In the genomic region with DNA sequence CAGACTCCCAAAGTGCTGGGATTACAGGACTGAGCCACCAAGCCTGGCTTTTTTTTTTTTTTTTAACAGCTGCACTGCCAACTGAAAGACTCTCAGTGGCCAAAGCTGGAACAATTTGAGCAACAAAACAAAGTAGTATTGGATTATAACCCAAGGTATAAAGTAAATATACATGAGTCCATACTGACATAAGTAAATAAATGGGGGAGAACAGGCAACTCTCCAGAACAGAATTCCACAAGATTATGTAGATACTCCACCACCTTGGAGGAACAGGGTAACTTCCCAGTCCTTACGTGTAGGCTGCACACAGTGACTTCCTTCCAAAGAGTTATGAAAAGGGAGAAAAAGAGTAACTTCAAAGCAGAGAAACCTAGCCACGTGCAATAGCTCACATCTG, we compare ENCODE assay signal across 20 cellular contexts. TPM values are rescaled to one million over a fixed set of nuclear protein-coding genes. Genes with fewer than 3 reads are reported as not detected.
DNase-seq lines count a peak whose midpoint lies in the region; ATAC-seq, FAIRE-seq and TF ChIP-seq lines count a peak whose summit lies in the region.
"Had no signal": no experiment of that assay in that cellular context is flagged by ENCODE, and none has a peak within 500 bp of the region (broad histone marks: within the 10 kb centered on the region; RNA-seq: fewer than 3 reads in every experiment).

No MANE protein-coding gene starts in this region.

- intact Hi-C loops in HepG2 (cut with micrococcal nuclease; ENCODE audit: unreplicated experiment) (loop anchor here (1.0 kb wide), 1 partner anchor 85 kb away; no protein-coding TSS in a partner anchor), upper lobe of right lung (cut with DNase I) (no loop called here)
- intact Hi-C loops in CD8-positive, alpha-beta T cell (cut with DNase I, micrococcal nuclease), result loop anchor here in 1 of 2 experiments (10.0 kb wide), 1 partner anchor 186 kb away; a partner anchor contains a TSS

- TF ChIP-seq RAD21 in HepG2 (CRISPR knock-in tag; IDR thresholded peaks at IDR 0.05), result no peak

- DNase-seq in astrocyte (ENCODE audit: low read depth) (no peak), HepG2 (ENCODE audit: low spot score) (no peak), trophoblast cell (no peak), RPMI8226 (no peak), HEK293T (ENCODE audit: extremely low spot score) (no peak), upper lobe of right lung (no peak)
- DNase-seq in CD8-positive, alpha-beta T cell, result no peak
- DNase-seq: ACHN; BE2C; C1 segment of cervical spinal cord; CD4-positive, alpha-beta T cell; DMS79 treated with DMSO at 0.1 percent for 48 hours; GF-D8; HCEC 1CT had no signal

- no peak overlapping the region for H3K14ac ChIP-seq in trophoblast cell (ENCODE audit: low read length)

- peak overlapping the region; percentile 10 for H4K8ac ChIP-seq in trophoblast cell (ENCODE audit: low read depth, low read length)

- peak overlapping the region; percentile 29 for H2AK5ac ChIP-seq in trophoblast cell (ENCODE audit: low read length)

- H3K27me3 ChIP-seq in astrocyte (ENCODE audit: insufficient read depth, low read length), result no peaks in the 10 kb centered on the region
- no peaks in the 10 kb centered on the region for H3K27me3 ChIP-seq in HepG2 (ENCODE audit: control insufficient read depth in 1 of 2, insufficient read depth in 2 of 2, low read length in 2 of 2)
- no peaks in the 10 kb centered on the region for H3K27me3 ChIP-seq in trophoblast cell (ENCODE audit: insufficient read depth, low read length)
- no peaks in the 10 kb centered on the region for H3K27me3 ChIP-seq in CD8-positive, alpha-beta T cell (ENCODE audit: insufficient read depth, low read length)
- no peaks in the 10 kb centered on the region for H3K27me3 ChIP-seq in upper lobe of right lung
- H3K27me3 ChIP-seq: BE2C had no signal

- 69% methylated on average over 2 of the region's 2 CpGs for WGBS in HepG2 (ENCODE audit: low lambda C conversion rate)
- WGBS in trophoblast cell (ENCODE audit: extremely low coverage, insufficient coverage, insufficient read length), result no CpG with 5 or more reads among the region's 2 CpGs

- H3K4me3 ChIP-seq in HEK293 (ENCODE audit: low read depth, low read length) (no peak overlapping the region), astrocyte (ENCODE audit: insufficient read depth, low read depth, low read length) (no peak overlapping the region), HepG2 (replicated peaks in 1 of 3; ENCODE audit: insufficient read depth in 1 of 3, low read depth in 2 of 3, low read length in 3 of 3) (no peak overlapping the region), trophoblast cell (ENCODE audit: low read depth, low read length) (no peak overlapping the region), upper lobe of right lung (no peak overlapping the region)
- H3K4me3 ChIP-seq in CD8-positive, alpha-beta T cell (ENCODE audit: low read depth, low read length), result no peak overlapping the region
- H3K4me3 ChIP-seq: GM23338 had no signal

- POLR2A ChIA-PET in HEK293 (lab: Yijun Ruan, JAX) (no interaction called here), HepG2 (lab: Yijun Ruan, JAX) (interaction anchor here (0.9 kb wide), 1 partner anchor 16 kb away, joined by 3 read pairs; a partner anchor contains a TSS), HEK293T (lab: Yijun Ruan, JAX) (no interaction called here)
- POLR2A ChIA-PET in CD8-positive, alpha-beta T cell (lab: Charles Lee), result no interaction called here

- peak overlapping the region; percentile 1 for H3K27ac Mint-ChIP-seq in astrocyte (ENCODE audit: unreplicated experiment)
- H3K27ac Mint-ChIP-seq in CD8-positive, alpha-beta T cell, result no peak overlapping the region
- H3K27ac Mint-ChIP-seq: CD4-positive, alpha-beta T cell; GM23338 had no signal

- CTCF ChIA-PET in HEK293 (lab: Yijun Ruan, JAX), result interaction anchor here (2.2 kb wide), 1 partner anchor 13 kb away, joined by 7 read pairs; no protein-coding TSS in a partner anchor
- CTCF ChIA-PET in HepG2 (lab: Yijun Ruan, JAX; ENCODE audit: low intra/inter-chr PET ratio, low total read pairs), result no interaction called here
- CTCF ChIA-PET in CD8-positive, alpha-beta T cell (lab: Charles Lee), result interaction anchor here (0.7 to 1.1 kb wide), 2 partner anchors 11 to 13 kb away, joined by 3 to 7 read pairs; no protein-coding TSS in a partner anchor
- CTCF ChIA-PET in HEK293T (lab: Yijun Ruan, JAX), result interaction anchor here (1.2 kb wide), 1 partner anchor 16 kb away, joined by 4 read pairs; no protein-coding TSS in a partner anchor

- H2BK5ac ChIP-seq in trophoblast cell (ENCODE audit: low read depth, low read length, poor library complexity), result no peak overlapping the region

- H3K4me2 ChIP-seq in astrocyte (ENCODE audit: low read length) (no peak overlapping the region), HepG2 (ENCODE audit: low read depth, low read length) (peak overlapping the region; percentile 67), trophoblast cell (ENCODE audit: low read length) (no peak overlapping the region)
- H3K4me2 ChIP-seq: GM23338, KMS-11 had no signal

- peaks cover 5% of the 10 kb centered on the region for H3K79me1 ChIP-seq in trophoblast cell (ENCODE audit: low read length)

- TF ChIP-seq POLR2A in HepG2 (IDR thresholded peaks at IDR 0.05; ENCODE audit: insufficient read depth in 1 of 2, low read depth in 2 of 2, low read length in 2 of 2), result no peak

- no peaks in the 10 kb centered on the region for H3K9me3 ChIP-seq in HEK293 (ENCODE audit: control insufficient read depth, insufficient read depth, low read depth, low read length)
- no peaks in the 10 kb centered on the region for H3K9me3 ChIP-seq in astrocyte (ENCODE audit: insufficient read depth, low read depth, low read length)
- no peaks in the 10 kb centered on the region for H3K9me3 ChIP-seq in HepG2 (ENCODE audit: low read length)
- no peaks in the 10 kb centered on the region for H3K9me3 ChIP-seq in trophoblast cell (ENCODE audit: insufficient read depth, low read depth, low read length)
- no peaks in the 10 kb centered on the region for H3K9me3 ChIP-seq in CD8-positive, alpha-beta T cell (ENCODE audit: low read length)
- no peaks in the 10 kb centered on the region for H3K9me3 ChIP-seq in upper lobe of right lung
- H3K9me3 ChIP-seq: BE2C had no signal

- TF ChIP-seq EP300 in HepG2 (IDR thresholded peaks at IDR 0.05; ENCODE audit: low read depth in 2 of 2, low read length in 2 of 2) (no peak), HepG2 (CRISPR knock-in tag; IDR thresholded peaks at IDR 0.05; ENCODE audit: borderline replicate concordance) (no peak)

- H3K4me1 ChIP-seq in HEK293 (ENCODE audit: control insufficient read depth, insufficient read depth, low read length) (peaks cover 20% of the 10 kb centered on the region), astrocyte (ENCODE audit: insufficient read depth, low read length) (peaks cover 26% of the 10 kb centered on the region), HepG2 (ENCODE audit: insufficient read depth, low read length) (peaks cover 80% of the 10 kb centered on the region), trophoblast cell (ENCODE audit: control insufficient read depth in 1 of 2, insufficient read depth in 2 of 2, low read length in 2 of 2) (peaks cover 9 to 12% of the 10 kb centered on the region in 2 experiments), upper lobe of right lung (no peaks in the 10 kb centered on the region)
- H3K4me1 ChIP-seq in CD8-positive, alpha-beta T cell (ENCODE audit: insufficient read depth, low read length), result no peaks in the 10 kb centered on the region
- H3K4me1 ChIP-seq: BE2C had no signal

- no TSS peak for BruUV-seq in HepG2 (replicated peaks; lab: Mats Ljungman, UMichigan)

- no peaks in the 10 kb centered on the region for H3K27me3 Mint-ChIP-seq in astrocyte (ENCODE audit: low read depth, unreplicated experiment)
- H3K27me3 Mint-ChIP-seq in CD8-positive, alpha-beta T cell (ENCODE audit: low read depth), result no peaks in the 10 kb centered on the region
- H3K27me3 Mint-ChIP-seq: CD4-positive, alpha-beta T cell had no signal

- H3K18ac ChIP-seq in trophoblast cell (ENCODE audit: low read length), result no peak overlapping the region

- H3K4me3 Mint-ChIP-seq in astrocyte (ENCODE audit: unreplicated experiment), result no peak overlapping the region
- no peak overlapping the region for H3K4me3 Mint-ChIP-seq in CD8-positive, alpha-beta T cell
- H3K4me3 Mint-ChIP-seq: CD4-positive, alpha-beta T cell; GM23338 had no signal

- H3K79me2 ChIP-seq in astrocyte (ENCODE audit: insufficient read depth, low read length), result peaks cover 85% of the 10 kb centered on the region
- peaks cover 90% of the 10 kb centered on the region for H3K79me2 ChIP-seq in HepG2 (ENCODE audit: insufficient read depth, low read length)
- peaks cover 5% of the 10 kb centered on the region for H3K79me2 ChIP-seq in trophoblast cell (ENCODE audit: control insufficient read depth, insufficient read depth, low read length, poor library complexity)

- peak overlapping the region; percentile 64 for H2BK12ac ChIP-seq in trophoblast cell (ENCODE audit: low read length)

- peaks cover 40% of the 10 kb centered on the region for H3K4me1 Mint-ChIP-seq in astrocyte (ENCODE audit: low read depth, unreplicated experiment)
- H3K4me1 Mint-ChIP-seq in CD8-positive, alpha-beta T cell (ENCODE audit: low read depth), result peaks cover 40% of the 10 kb centered on the region

- ATAC-seq in HepG2 (peak; percentile 8), upper lobe of right lung (no peak)
- ATAC-seq in CD8-positive, alpha-beta T cell, result no peak
- ATAC-seq: GM23338 had no signal

- H2BK120ac ChIP-seq in trophoblast cell (ENCODE audit: insufficient read depth, low read length, poor library complexity), result peak overlapping the region; percentile 51

- H3K9me3 Mint-ChIP-seq in astrocyte (ENCODE audit: unreplicated experiment), result no peaks in the 10 kb centered on the region
- no peaks in the 10 kb centered on the region for H3K9me3 Mint-ChIP-seq in CD8-positive, alpha-beta T cell
- H3K9me3 Mint-ChIP-seq: CD4-positive, alpha-beta T cell; GM23338 had no signal

- H4K91ac ChIP-seq in trophoblast cell (ENCODE audit: low read depth, low read length), result peak overlapping the region; percentile 6

- H4K20me1 ChIP-seq in astrocyte (ENCODE audit: insufficient read depth, low read length), result no peaks in the 10 kb centered on the region
- H4K20me1 ChIP-seq in HepG2 (ENCODE audit: insufficient read depth, low read length), result no peaks in the 10 kb centered on the region

- TF ChIP-seq CTCF in HEK293 (tag by site-specific recombination; IDR thresholded peaks at IDR 0.05), result no peak
- no peak for TF ChIP-seq CTCF in astrocyte (IDR thresholded peaks at IDR 0.05; ENCODE audit: insufficient read depth, low read depth, low read length)
- TF ChIP-seq CTCF in HepG2 (CRISPR knock-in tag; IDR thresholded peaks at IDR 0.05), result no peak
- TF ChIP-seq CTCF in CD8-positive, alpha-beta T cell (IDR thresholded peaks at IDR 0.05), result no peak
- no peak for TF ChIP-seq CTCF in upper lobe of right lung (IDR thresholded peaks at IDR 0.05)

- H3K4ac ChIP-seq in trophoblast cell (ENCODE audit: low read depth, low read length), result peak overlapping the region; percentile 86

- no peak overlapping the region for H2AFZ ChIP-seq in astrocyte (ENCODE audit: low read depth, low read length)
- H2AFZ ChIP-seq in HepG2 (ENCODE audit: low read length), result no peak overlapping the region
- H2AFZ ChIP-seq in trophoblast cell (ENCODE audit: insufficient read depth, low read length, poor library complexity), result no peak overlapping the region
- H2AFZ ChIP-seq: GM23338 had no signal

- FAIRE-seq in astrocyte (lab: Jason Lieb, UNC) (no peak), HepG2 (lab: Jason Lieb, UNC) (no peak)
- FAIRE-seq: A204.1, GM19239, H54 had no signal

- H3K23ac ChIP-seq in trophoblast cell (ENCODE audit: low read length), result no peak overlapping the region

- H3K27ac ChIP-seq in HEK293 (ENCODE audit: extremely low read depth, low read depth, low read length), result no peak overlapping the region
- no peak overlapping the region for H3K27ac ChIP-seq in astrocyte (ENCODE audit: low read depth, low read length)
- H3K27ac ChIP-seq in HepG2 (ENCODE audit: extremely low read length, insufficient read depth, low read length), result peak overlapping the region; percentile 65
- no peak overlapping the region for H3K27ac ChIP-seq in trophoblast cell (ENCODE audit: low read depth, low read length)
- no peak overlapping the region for H3K27ac ChIP-seq in CD8-positive, alpha-beta T cell (ENCODE audit: low read depth, low read length)
- H3K27ac ChIP-seq in upper lobe of right lung, result no peak overlapping the region
- H3K27ac ChIP-seq: KMS-11 had no signal

- in situ Hi-C loops in HepG2 (cut with HindIII; ENCODE audit: extremely low pct_ligation_motif_present, low pct_unique_long_range_greater_than_20kb), result no loop called here

- H4K12ac ChIP-seq in trophoblast cell (ENCODE audit: low read depth, low read length), result no peak overlapping the region

- peaks cover 2% of the 10 kb centered on the region for H3K36me3 Mint-ChIP-seq in astrocyte (ENCODE audit: low read depth, unreplicated experiment)
- H3K36me3 Mint-ChIP-seq in CD8-positive, alpha-beta T cell, result peaks cover 56% of the 10 kb centered on the region

- H3K36me3 ChIP-seq in HEK293 (ENCODE audit: control insufficient read depth in 2 of 2, insufficient read depth in 1 of 2, low read length in 2 of 2), result peaks cover 0 to 4% of the 10 kb centered on the region in 2 experiments; a peak in 2 of 3 replicates
- H3K36me3 ChIP-seq in astrocyte (ENCODE audit: insufficient read depth, low read length), result peaks cover 5% of the 10 kb centered on the region
- no peaks in the 10 kb centered on the region; a peak in 2 of 5 replicates for H3K36me3 ChIP-seq in HepG2 (replicated peaks in 1 of 2; ENCODE audit: control insufficient read depth in 1 of 2, insufficient read depth in 2 of 2, low read length in 2 of 2)
- peaks cover 4 to 7% of the 10 kb centered on the region in 2 experiments for H3K36me3 ChIP-seq in trophoblast cell (ENCODE audit: control insufficient read depth in 1 of 2, insufficient read depth in 2 of 2, low read length in 2 of 2)
- H3K36me3 ChIP-seq in CD8-positive, alpha-beta T cell (ENCODE audit: insufficient read depth, low read length), result no peaks in the 10 kb centered on the region
- no peaks in the 10 kb centered on the region for H3K36me3 ChIP-seq in upper lobe of right lung
- H3K36me3 ChIP-seq: BE2C had no signal

- H3K9ac ChIP-seq in astrocyte (ENCODE audit: low read length), result no peak overlapping the region
- no peak overlapping the region; the same call in 1 of the 2 replicates for H3K9ac ChIP-seq in HepG2 (ENCODE audit: insufficient read depth, low read depth, low read length)
- H3K9ac ChIP-seq in trophoblast cell (ENCODE audit: low read length), result no peak overlapping the region
- H3K9ac ChIP-seq: KMS-11 had no signal

RNA-seq across cellular contexts. Expression of a gene that starts 15.7 kb away (rescaled TPM):
- total RNA-seq in astrocyte (52.8 and 54.2 TPM in 2 replicates), HepG2 (2016; rRNA removed; fragmentation: Illumina TruSeq; extraction: Trizol) (129 and 147 TPM in 2 replicates), upper lobe of right lung (43.3 TPM)
- total RNA-seq in HepG2 (2016; cell fraction: cytosol; rRNA removed; fragmentation: Illumina TruSeq; extraction: Trizol; ENCODE audit: low read depth), result 111 and 171 TPM in 2 replicates
- 118 and 155 TPM in 2 replicates for total RNA-seq in HepG2 (2016; cell fraction: insoluble cytoplasmic fraction; rRNA removed; fragmentation: Illumina TruSeq; extraction: Trizol)
- 132 and 180 TPM in 2 replicates for total RNA-seq in HepG2 (2016; cell fraction: membrane; rRNA removed; fragmentation: Illumina TruSeq; extraction: Trizol)
- total RNA-seq in HepG2 (2016; cell fraction: nucleus; rRNA removed; fragmentation: Illumina TruSeq; extraction: Trizol), result 49.2 and 54.6 TPM in 2 replicates
- 92.1 and 116 TPM in 2 replicates for polyA plus RNA-seq in HepG2 (2011; rRNA removed)
- 134 and 148 TPM in 2 replicates for polyA plus RNA-seq in HepG2 (2011; cell fraction: cytosol; rRNA removed)
- polyA plus RNA-seq in HepG2 (2011; cell fraction: nucleus; rRNA removed), result 22.2 and 24.5 TPM in 2 replicates
- polyA plus RNA-seq in HepG2 (2012), result 81.8 and 85.6 TPM in 2 replicates
- 157 and 235 TPM in 2 replicates for polyA plus RNA-seq in HepG2 (2016; cell fraction: cytosol; fragmentation: Illumina TruSeq; extraction: Trizol; ENCODE audit: low read depth)
- polyA plus RNA-seq in HepG2 (2016; cell fraction: insoluble cytoplasmic fraction; fragmentation: Illumina TruSeq; extraction: Trizol; ENCODE audit: low read depth), result 172 and 176 TPM in 2 replicates
- 133 and 179 TPM in 2 replicates for polyA plus RNA-seq in HepG2 (2016; cell fraction: membrane; fragmentation: Illumina TruSeq; extraction: Trizol; ENCODE audit: low read depth)
- polyA plus RNA-seq in HepG2 (2016; cell fraction: nucleus; fragmentation: Illumina TruSeq; extraction: Trizol; ENCODE audit: insufficient read depth, low read depth), result 86.6 and 97.5 TPM in 2 replicates
- polyA minus RNA-seq in HepG2 (2011; rRNA and poly(A)+ RNA removed; ENCODE audit: low replicate concordance), result 70.9 and 71.9 TPM in 2 replicates
- 19.8 and 22.3 TPM in 2 replicates for polyA minus RNA-seq in HepG2 (2011; cell fraction: cytosol; rRNA and poly(A)+ RNA removed)
- 35.4 and 68.6 TPM in 2 replicates for polyA minus RNA-seq in HepG2 (2011; cell fraction: nucleus; rRNA and poly(A)+ RNA removed)
- polyA plus RNA-seq in trophoblast cell (2013), result 133 and 138 TPM in 2 replicates
- 10 to 100 TPM; 84.0 to 86.3 TPM for total RNA-seq in CD8-positive, alpha-beta T cell

RNA-seq across cellular contexts. Expression of a gene that starts 16.0 kb away (rescaled TPM):
- total RNA-seq in astrocyte (12.6 and 16.4 TPM in 2 replicates), HepG2 (2016; rRNA removed; fragmentation: Illumina TruSeq; extraction: Trizol) (129 and 193 TPM in 2 replicates), upper lobe of right lung (8.4 TPM)
- total RNA-seq in HepG2 (2016; cell fraction: cytosol; rRNA removed; fragmentation: Illumina TruSeq; extraction: Trizol; ENCODE audit: low read depth), result 98.3 and 119 TPM in 2 replicates
- 133 and 185 TPM in 2 replicates for total RNA-seq in HepG2 (2016; cell fraction: insoluble cytoplasmic fraction; rRNA removed; fragmentation: Illumina TruSeq; extraction: Trizol)
- 180 and 185 TPM in 2 replicates for total RNA-seq in HepG2 (2016; cell fraction: membrane; rRNA removed; fragmentation: Illumina TruSeq; extraction: Trizol)
- total RNA-seq in HepG2 (2016; cell fraction: nucleus; rRNA removed; fragmentation: Illumina TruSeq; extraction: Trizol), result 46.2 and 59.6 TPM in 2 replicates
- 17.3 and 29.7 TPM in 2 replicates for polyA plus RNA-seq in HepG2 (2011; rRNA removed)
- 15.2 and 17.8 TPM in 2 replicates for polyA plus RNA-seq in HepG2 (2011; cell fraction: cytosol; rRNA removed)
- 8.3 and 10.1 TPM in 2 replicates for polyA plus RNA-seq in HepG2 (2011; cell fraction: nucleus; rRNA removed)
- polyA plus RNA-seq in HepG2 (2012), result 46.5 and 70.0 TPM in 2 replicates
- 113 and 120 TPM in 2 replicates for polyA plus RNA-seq in HepG2 (2016; cell fraction: cytosol; fragmentation: Illumina TruSeq; extraction: Trizol; ENCODE audit: low read depth)
- 123 and 135 TPM in 2 replicates for polyA plus RNA-seq in HepG2 (2016; cell fraction: insoluble cytoplasmic fraction; fragmentation: Illumina TruSeq; extraction: Trizol; ENCODE audit: low read depth)
- 123 and 146 TPM in 2 replicates for polyA plus RNA-seq in HepG2 (2016; cell fraction: membrane; fragmentation: Illumina TruSeq; extraction: Trizol; ENCODE audit: low read depth)
- polyA plus RNA-seq in HepG2 (2016; cell fraction: nucleus; fragmentation: Illumina TruSeq; extraction: Trizol; ENCODE audit: insufficient read depth, low read depth), result 40.0 and 50.9 TPM in 2 replicates
- polyA minus RNA-seq in HepG2 (2011; rRNA and poly(A)+ RNA removed; ENCODE audit: low replicate concordance), result 17.1 and 164 TPM in 2 replicates
- polyA minus RNA-seq in HepG2 (2011; cell fraction: cytosol; rRNA and poly(A)+ RNA removed), result 14.1 and 16.1 TPM in 2 replicates
- 17.9 and 25.4 TPM in 2 replicates for polyA minus RNA-seq in HepG2 (2011; cell fraction: nucleus; rRNA and poly(A)+ RNA removed)
- polyA plus RNA-seq in trophoblast cell (2013), result 51.1 and 54.3 TPM in 2 replicates
- total RNA-seq in CD8-positive, alpha-beta T cell, result 10 to 100 TPM; 16.0 to 16.9 TPM

RNA-seq across cellular contexts. Expression of a gene that starts 44.7 kb away (rescaled TPM):
- 32.6 and 40.0 TPM in 2 replicates for total RNA-seq in astrocyte
- 60.4 and 74.7 TPM in 2 replicates for total RNA-seq in HepG2 (2016; rRNA removed; fragmentation: Illumina TruSeq; extraction: Trizol)
- total RNA-seq in HepG2 (2016; cell fraction: cytosol; rRNA removed; fragmentation: Illumina TruSeq; extraction: Trizol; ENCODE audit: low read depth), result 33.0 and 38.8 TPM in 2 replicates
- 61.5 and 70.5 TPM in 2 replicates for total RNA-seq in HepG2 (2016; cell fraction: insoluble cytoplasmic fraction; rRNA removed; fragmentation: Illumina TruSeq; extraction: Trizol)
- total RNA-seq in HepG2 (2016; cell fraction: membrane; rRNA removed; fragmentation: Illumina TruSeq; extraction: Trizol), result 116 and 141 TPM in 2 replicates
- total RNA-seq in HepG2 (2016; cell fraction: nucleus; rRNA removed; fragmentation: Illumina TruSeq; extraction: Trizol), result 37.1 and 38.6 TPM in 2 replicates
- polyA plus RNA-seq in HepG2 (2011; rRNA removed), result 30.4 and 34.6 TPM in 2 replicates
- polyA plus RNA-seq in HepG2 (2011; cell fraction: cytosol; rRNA removed), result 18.8 and 33.3 TPM in 2 replicates
- 12.4 and 15.2 TPM in 2 replicates for polyA plus RNA-seq in HepG2 (2011; cell fraction: nucleus; rRNA removed)
- polyA plus RNA-seq in HepG2 (2012), result 26.9 TPM in 2 replicates
- 52.2 and 56.7 TPM in 2 replicates for polyA plus RNA-seq in HepG2 (2016; cell fraction: cytosol; fragmentation: Illumina TruSeq; extraction: Trizol; ENCODE audit: low read depth)
- 70.0 and 73.6 TPM in 2 replicates for polyA plus RNA-seq in HepG2 (2016; cell fraction: insoluble cytoplasmic fraction; fragmentation: Illumina TruSeq; extraction: Trizol; ENCODE audit: low read depth)
- 113 and 129 TPM in 2 replicates for polyA plus RNA-seq in HepG2 (2016; cell fraction: membrane; fragmentation: Illumina TruSeq; extraction: Trizol; ENCODE audit: low read depth)
- polyA plus RNA-seq in HepG2 (2016; cell fraction: nucleus; fragmentation: Illumina TruSeq; extraction: Trizol; ENCODE audit: insufficient read depth, low read depth), result 53.5 and 53.8 TPM in 2 replicates
- polyA minus RNA-seq in HepG2 (2011; rRNA and poly(A)+ RNA removed; ENCODE audit: low replicate concordance), result 32.5 and 50.4 TPM in 2 replicates
- polyA minus RNA-seq in HepG2 (2011; cell fraction: cytosol; rRNA and poly(A)+ RNA removed), result 25.9 and 27.0 TPM in 2 replicates
- polyA minus RNA-seq in HepG2 (2011; cell fraction: nucleus; rRNA and poly(A)+ RNA removed), result 22.4 and 30.6 TPM in 2 replicates
- polyA plus RNA-seq in trophoblast cell (2013), result 70.1 and 72.4 TPM in 2 replicates
- total RNA-seq in CD8-positive, alpha-beta T cell, result 10 to 100 TPM; 32.2 to 35.1 TPM
- 33.5 TPM for total RNA-seq in upper lobe of right lung
